Comparison of ENCODE assay signal across 15 cellular contexts in the genomic region with DNA sequence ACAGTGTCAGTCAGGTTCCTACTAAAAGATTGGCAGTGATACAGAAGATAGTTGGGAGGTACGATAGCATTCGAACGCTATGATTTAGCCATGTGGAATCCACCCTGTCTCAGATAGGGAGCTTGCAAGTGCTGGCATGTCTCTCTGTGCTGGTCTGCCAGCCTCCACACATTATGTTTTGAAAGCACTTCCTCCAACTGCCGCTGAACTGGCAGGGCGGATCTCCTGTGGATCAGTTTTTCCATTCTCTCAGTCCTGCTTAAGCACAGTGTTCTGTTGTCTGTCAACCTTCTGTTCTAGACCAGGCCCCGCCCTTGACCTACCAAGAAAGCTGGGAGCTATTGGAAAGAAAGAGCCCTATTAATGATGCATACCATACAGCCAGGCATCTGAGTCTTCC.
A peak's percentile ranks its signal among the peaks of the same experiment; 100 is the strongest.
DNase-seq lines count a peak whose midpoint lies in the region; ATAC-seq and TF ChIP-seq lines count a peak whose summit lies in the region.
"Had no signal": no experiment of that assay in that cellular context is flagged by ENCODE, and none has a peak within 500 bp of the region (broad histone marks: within the 10 kb centered on the region; RNA-seq: fewer than 3 reads in every experiment).

No MANE protein-coding gene starts in this region.

- H4K8ac ChIP-seq in IMR-90 (ENCODE audit: low read depth in 2 of 2, low read length in 2 of 2) = no peak overlapping the region

- H3K9ac ChIP-seq in IMR-90 (ENCODE audit: low read depth, low read length) = no peak overlapping the region

- H2BK120ac ChIP-seq in IMR-90 (ENCODE audit: low read depth, low read length) = no peak overlapping the region

- H3K18ac ChIP-seq in IMR-90 (ENCODE audit: low read depth, low read length) = no peak overlapping the region

- H2BK20ac ChIP-seq in IMR-90 (ENCODE audit: low read depth, low read length) = peak overlapping the region; percentile 20; the same call in 1 of the 2 replicates

- H3K14ac ChIP-seq in IMR-90 (replicated peaks; ENCODE audit: low read depth, low read length) = peak overlapping the region; percentile 37

- H3K27me3 ChIP-seq in IMR-90 (ENCODE audit: control insufficient read depth, insufficient read depth, low read length) (no peaks in the 10 kb centered on the region), brain microvascular endothelial cell (replicated peaks) (no peaks in the 10 kb centered on the region), heart right ventricle (no peaks in the 10 kb centered on the region), psoas muscle (ENCODE audit: insufficient read depth in 3 of 3, low read length in 2 of 3) (no peaks in the 10 kb centered on the region)
- H3K27me3 ChIP-seq: SJCRH30 had no signal

- no peaks in the 10 kb centered on the region for H3K79me1 ChIP-seq in IMR-90 (ENCODE audit: low read depth in 1 of 2, low read length in 2 of 2)

- H3K36me3 ChIP-seq in IMR-90 (ENCODE audit: control insufficient read depth, insufficient read depth, low read length) (no peaks in the 10 kb centered on the region), brain microvascular endothelial cell (replicated peaks) (no peaks in the 10 kb centered on the region), heart right ventricle (no peaks in the 10 kb centered on the region), psoas muscle (ENCODE audit: insufficient read depth in 1 of 2, low read depth in 1 of 2) (no peaks in the 10 kb centered on the region)
- H3K36me3 ChIP-seq: SJCRH30, thoracic aorta had no signal

- no peak overlapping the region for H2AK5ac ChIP-seq in IMR-90 (ENCODE audit: low read depth, low read length)

- no peak overlapping the region for H2AFZ ChIP-seq in IMR-90 (replicated peaks; ENCODE audit: low read length, poor library complexity)

- dilution Hi-C loops in IMR-90 (cut with HindIII; ENCODE audit: low sequenced_read_pairs, unreplicated experiment) = no loop called here

- no peak overlapping the region for H2AK9ac ChIP-seq in IMR-90 (replicated peaks; ENCODE audit: low read depth, low read length, poor library complexity)

- H3K4me1 ChIP-seq in IMR-90 (ENCODE audit: control insufficient read depth, insufficient read depth, low read length) (0 out of 2 replicates have a peak, but pooled peaks cover 2% of the 10 kb centered on the region), heart right ventricle (peaks cover 0 to 12% (median 0%) of the 10 kb centered on the region in 9 donors), psoas muscle (no peaks in the 10 kb centered on the region)
- H3K4me1 ChIP-seq: SJCRH30 had no signal

- no TSS peak for BruUV-seq in IMR-90 (replicated peaks; lab: Mats Ljungman, UMichigan)

- intact Hi-C loops in IMR-90 (cut with micrococcal nuclease) (no loop called here), heart right ventricle (cut with DNase I) (no loop called here), psoas muscle (cut with DNase I) (no loop called here)

- no peak overlapping the region for H3K4me3 ChIP-seq in IMR-90 (ENCODE audit: insufficient read depth, low read depth, low read length)
- H3K4me3 ChIP-seq in brain microvascular endothelial cell (ENCODE audit: low read depth, low read length) = no peak overlapping the region
- no peak overlapping the region for H3K4me3 ChIP-seq in heart right ventricle
- H3K4me3 ChIP-seq in psoas muscle = no peak overlapping the region
- H3K4me3 ChIP-seq: SJCRH30, thoracic aorta had no signal

- no peak overlapping the region for H3K4me2 ChIP-seq in IMR-90 (ENCODE audit: low read depth, low read length)

- CTCF ChIA-PET in IMR-90 (lab: Yijun Ruan, JAX) = no interaction called here

- no peak overlapping the region for H4K5ac ChIP-seq in IMR-90 (ENCODE audit: low read depth, low read length)

- H3K56ac ChIP-seq in IMR-90 (ENCODE audit: extremely low read depth, insufficient read depth, low read length) = no peak overlapping the region

- no peak overlapping the region for H3K27ac ChIP-seq in IMR-90 (ENCODE audit: insufficient read depth, low read length)
- H3K27ac ChIP-seq in brain microvascular endothelial cell = no peak overlapping the region
- peak overlapping the region in 3 of 10 donors; percentile 8 to 70 (median 32) for H3K27ac ChIP-seq in heart right ventricle
- H3K27ac ChIP-seq in psoas muscle = no peak overlapping the region
- H3K27ac ChIP-seq: SJCRH30, thoracic aorta had no signal

- no peak for TF ChIP-seq POLR2A in IMR-90 (IDR thresholded peaks at IDR 0.05; ENCODE audit: low read depth, low read length)

- in situ Hi-C loops in IMR-90 (cut with MboI; ENCODE audit: low sequenced_read_pairs) = no loop called here
- in situ Hi-C loops in brain microvascular endothelial cell (cut with HindIII; ENCODE audit: low pct_ligation_motif_present, low sequenced_read_pairs) = no loop called here

- no peak overlapping the region for H2BK15ac ChIP-seq in IMR-90 (ENCODE audit: low read depth, low read length)

- DNase-seq in IMR-90 = no peak
- no peak for DNase-seq in brain microvascular endothelial cell
- DNase-seq in heart right ventricle = peak in 1 of 2 donors; percentile 18
- no peak for DNase-seq in psoas muscle
- DNase-seq: activated naive CD4-positive, alpha-beta T cell treated with anti-CD3 and anti-CD28 coated beads, Interleukin-2, amount 10 ng/mL, durations not matched to agents 7 days and 5 days; kidney; NCI-H1092 treated with DMSO at 0.1 percent for 48 hours; NCI-H82; nephron progenitor cell; SJCRH30 had no signal

- no peak overlapping the region for H3K23ac ChIP-seq in IMR-90 (ENCODE audit: low read depth, low read length)

- POLR2A ChIA-PET in IMR-90 (lab: Charles Lee; ENCODE audit: unreplicated experiment) = interaction anchor here (0.6 kb wide), 1 partner anchor 79 kb away, joined by 4 read pairs; no protein-coding TSS in a partner anchor

- WGBS in IMR-90 (ENCODE audit: extremely low coverage in 2 of 2, insufficient read length in 1 of 2), 2 experiments = 77% methylated on average over 5 of the region's 6 CpGs; no CpG with 5 or more reads in 1 of the 2 experiments
- 59 to 61% methylated on average over 6 of the region's 6 CpGs for WGBS in heart right ventricle, 2 donors
- 66 to 76% (median 74%) methylated on average over 6 of the region's 6 CpGs for WGBS in psoas muscle, 3 donors

- H4K91ac ChIP-seq in IMR-90 (ENCODE audit: insufficient read depth, low read depth, low read length) = no peak overlapping the region

- ATAC-seq in IMR-90 (ENCODE audit: low read depth) = no peak
- peak in 5 of 8 donors; percentile 84 to 98 (median 92) for ATAC-seq in heart right ventricle
- ATAC-seq in psoas muscle = peak in 3 of 4 donors; percentile 48 to 93 (median 66)
- no peak for ATAC-seq in GM18511 (IDR thresholded peaks at IDR 0.05; ENCODE audit: unreplicated experiment)
- no peak for ATAC-seq in HG03378 (IDR thresholded peaks at IDR 0.05; ENCODE audit: unreplicated experiment)
- ATAC-seq in HG03457 (IDR thresholded peaks at IDR 0.05; ENCODE audit: unreplicated experiment) = no peak
- no peak for ATAC-seq in GM21447 (IDR thresholded peaks at IDR 0.05; ENCODE audit: unreplicated experiment)

- no peak for TF ChIP-seq CTCF in IMR-90 (conservative IDR thresholded peaks at IDR 0.05; ENCODE audit: low read depth, low read length)
- TF ChIP-seq CTCF in brain microvascular endothelial cell (IDR thresholded peaks at IDR 0.05; ENCODE audit: low read depth, low read length, missing control alignments) = peak; percentile 5
- TF ChIP-seq CTCF in heart right ventricle (IDR thresholded peaks at IDR 0.05) = peak in 1 of 9 donors; percentile 12
- TF ChIP-seq CTCF in psoas muscle (IDR thresholded peaks at IDR 0.05) = no peak

- H4K20me1 ChIP-seq in IMR-90 (ENCODE audit: insufficient read depth, low read length) = no peaks in the 10 kb centered on the region

- TF ChIP-seq RAD21 in IMR-90 (IDR thresholded peaks at IDR 0.05; ENCODE audit: low read length) = no peak

- no peak overlapping the region for H2BK5ac ChIP-seq in IMR-90 (ENCODE audit: low read depth, low read length, poor library complexity, severe bottlenecking)

- no peaks in the 10 kb centered on the region for H3K9me1 ChIP-seq in IMR-90 (ENCODE audit: insufficient read depth, low read length)

- no peak overlapping the region for H3K4ac ChIP-seq in IMR-90 (ENCODE audit: low read depth, low read length)

- H3K9me3 ChIP-seq in IMR-90 (ENCODE audit: control insufficient read depth, insufficient read depth, low read length) (no peaks in the 10 kb centered on the region), heart right ventricle (no peaks in the 10 kb centered on the region), psoas muscle (no peaks in the 10 kb centered on the region)
- H3K9me3 ChIP-seq: SJCRH30, thoracic aorta had no signal

TF ChIP-seq in IMR-90, 13 proteins besides CTCF, POLR2A, EP300 and RAD21 (continues in another document):
- TF ChIP-seq CHD1 (IDR thresholded peaks at IDR 0.05; ENCODE audit: low read depth, low read length) (no peak), RFX5 (IDR thresholded peaks at IDR 0.05; ENCODE audit: low read depth, low read length) (no peak), USF2 (IDR thresholded peaks at IDR 0.05; ENCODE audit: low read depth, low read length) (no peak), FOS (IDR thresholded peaks at IDR 0.05; ENCODE audit: low read depth, low read length) (no peak), SMC3 (IDR thresholded peaks at IDR 0.05; ENCODE audit: low read depth, low read length) (no peak), NFE2L2 (IDR thresholded peaks at IDR 0.05; ENCODE audit: low read depth, low read length) (no peak), MAZ (IDR thresholded peaks at IDR 0.05; ENCODE audit: borderline replicate concordance, low read depth, low read length) (no peak), CEBPB (IDR thresholded peaks at IDR 0.05; ENCODE audit: low read depth, low read length) (no peak), RCOR1 (IDR thresholded peaks at IDR 0.05; ENCODE audit: insufficient replicate concordance, low read length) (no peak), MXI1 (IDR thresholded peaks at IDR 0.05; ENCODE audit: borderline replicate concordance, low read depth, low read length) (no peak)
- TF ChIP-seq, protein P1, sequence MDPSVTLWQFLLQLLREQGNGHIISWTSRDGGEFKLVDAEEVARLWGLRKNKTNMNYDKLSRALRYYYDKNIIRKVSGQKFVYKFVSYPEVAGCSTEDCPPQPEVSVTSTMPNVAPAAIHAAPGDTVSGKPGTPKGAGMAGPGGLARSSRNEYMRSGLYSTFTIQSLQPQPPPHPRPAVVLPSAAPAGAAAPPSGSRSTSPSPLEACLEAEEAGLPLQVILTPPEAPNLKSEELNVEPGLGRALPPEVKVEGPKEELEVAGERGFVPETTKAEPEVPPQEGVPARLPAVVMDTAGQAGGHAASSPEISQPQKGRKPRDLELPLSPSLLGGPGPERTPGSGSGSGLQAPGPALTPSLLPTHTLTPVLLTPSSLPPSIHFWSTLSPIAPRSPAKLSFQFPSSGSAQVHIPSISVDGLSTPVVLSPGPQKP (IDR thresholded peaks at IDR 0.05; ENCODE audit: borderline replicate concordance, low read depth, low read length) = no peak

Comparison
In these comparisons a context has a peak if more than half of its experiments do, and no peak if none do; other contexts are left out.
1. ATAC-seq: peak in heart right ventricle (5 of 8) and psoas muscle (3 of 4); none in IMR-90 (single experiment), GM18511 (single experiment), HG03378 (single experiment), HG03457 (single experiment) and GM21447 (single experiment).